14 cellular contexts compared by ENCODE assay signal in genomic region chr14:80978403-80978802, GRCh38. TPM values are rescaled to one million over a fixed set of nuclear protein-coding genes. Genes with fewer than 3 reads are reported as not detected.
DNase-seq lines count a peak whose midpoint lies in the region; ATAC-seq, FAIRE-seq and TF ChIP-seq lines count a peak whose summit lies in the region.
"Had no signal": no experiment of that assay in that cellular context is flagged by ENCODE, and none has a peak within 500 bp of the region (broad histone marks: within the 10 kb centered on the region; RNA-seq: fewer than 3 reads in every experiment).

No MANE protein-coding gene starts in this region.

- TF ChIP-seq POLR2A in H54 (IDR thresholded peaks at IDR 0.05; ENCODE audit: low read depth, low read length), result no peak

- ATAC-seq in HG03135 (IDR thresholded peaks at IDR 0.05; ENCODE audit: unreplicated experiment), result peak; percentile 61
- peak; percentile 66 for ATAC-seq in stimulated activated naive CD8-positive, alpha-beta T cell treated with anti-CD3 and anti-CD28 coated beads, Interleukin-15, amount 100 ng/mL, for 72 hours

- peaks cover 3% of the 10 kb centered on the region for H3K27me3 Mint-ChIP-seq in activated naive CD4-positive, alpha-beta T cell treated with anti-CD3 and anti-CD28 coated beads for 36 hours (ENCODE audit: low read depth)
- peaks cover 24% of the 10 kb centered on the region for H3K27me3 Mint-ChIP-seq in T-helper 1 cell treated with Interleukin-12 subunit alpha and Interleukin-12 subunit beta and Interleukin-4 antibody, amounts not matched to agents 30 μg/mL and 1 μg/mL, for 36 hours (ENCODE audit: low read depth)
- H3K27me3 Mint-ChIP-seq in stimulated activated naive CD8-positive, alpha-beta T cell treated with anti-CD3 and anti-CD28 coated beads, Interleukin-15, amount 100 ng/mL, for 72 hours, result peaks cover 30% of the 10 kb centered on the region

- peak; percentile 22 for DNase-seq in activated naive CD4-positive, alpha-beta T cell treated with anti-CD3 and anti-CD28 coated beads for 36 hours
- no peak for DNase-seq in activated naive CD4-positive, alpha-beta T cell treated with anti-CD3 and anti-CD28 coated beads, Interleukin-2, amount 50 U/mL, for 16 hours
- DNase-seq in stimulated activated naive CD8-positive, alpha-beta T cell treated with anti-CD3 and anti-CD28 coated beads, Interleukin-15, amount 100 ng/mL, for 72 hours, result peak in 1 of 2 donors; percentile 13
- no peak for DNase-seq in stimulated activated naive CD4-positive, alpha-beta T cell (lab: John Stamatoyannopoulos, UW)
- DNase-seq in AG20443 (ENCODE audit: low spot score) (no peak), H54 (ENCODE audit: insufficient read length, low spot score) (no peak)
- DNase-seq: hippocampal formation; naive thymus-derived CD8-positive, alpha-beta T cell; NCI-H1417 treated with DMSO at 0.1 percent for 48 hours; sigmoid colon had no signal

- H3K36me3 Mint-ChIP-seq in activated naive CD4-positive, alpha-beta T cell treated with anti-CD3 and anti-CD28 coated beads for 36 hours (ENCODE audit: low read depth), result no peaks in the 10 kb centered on the region
- peaks cover 16% of the 10 kb centered on the region for H3K36me3 Mint-ChIP-seq in T-helper 1 cell treated with Interleukin-12 subunit alpha and Interleukin-12 subunit beta and Interleukin-4 antibody, amounts not matched to agents 30 μg/mL and 1 μg/mL, for 36 hours (ENCODE audit: low read depth)
- H3K36me3 Mint-ChIP-seq: naive thymus-derived CD8-positive, alpha-beta T cell had no signal

- CTCF ChIA-PET in activated naive CD4-positive, alpha-beta T cell treated with anti-CD3 and anti-CD28 coated beads for 36 hours (lab: Charles Lee), result interaction anchor here (0.7 to 5.4 kb wide), 3 partner anchors 9 to 78 kb away, joined by 4 to 38 read pairs (median 4); no protein-coding TSS in a partner anchor

- H3K9me3 Mint-ChIP-seq in activated naive CD4-positive, alpha-beta T cell treated with anti-CD3 and anti-CD28 coated beads for 36 hours, result no peaks in the 10 kb centered on the region
- H3K9me3 Mint-ChIP-seq in T-helper 1 cell treated with Interleukin-12 subunit alpha and Interleukin-12 subunit beta and Interleukin-4 antibody, amounts not matched to agents 30 μg/mL and 1 μg/mL, for 36 hours, result no peaks in the 10 kb centered on the region
- no peaks in the 10 kb centered on the region for H3K9me3 Mint-ChIP-seq in stimulated activated naive CD8-positive, alpha-beta T cell treated with anti-CD3 and anti-CD28 coated beads, Interleukin-15, amount 100 ng/mL, for 72 hours
- H3K9me3 Mint-ChIP-seq: naive thymus-derived CD8-positive, alpha-beta T cell had no signal

- H3K27ac Mint-ChIP-seq in activated naive CD4-positive, alpha-beta T cell treated with anti-CD3 and anti-CD28 coated beads for 36 hours, result no peak overlapping the region
- peak overlapping the region; percentile 76 for H3K27ac Mint-ChIP-seq in T-helper 1 cell treated with Interleukin-12 subunit alpha and Interleukin-12 subunit beta and Interleukin-4 antibody, amounts not matched to agents 30 μg/mL and 1 μg/mL, for 36 hours
- no peak overlapping the region for H3K27ac Mint-ChIP-seq in stimulated activated naive CD8-positive, alpha-beta T cell treated with anti-CD3 and anti-CD28 coated beads, Interleukin-15, amount 100 ng/mL, for 72 hours

- H3K4me3 Mint-ChIP-seq in activated naive CD4-positive, alpha-beta T cell treated with anti-CD3 and anti-CD28 coated beads for 36 hours, result no peak overlapping the region
- H3K4me3 Mint-ChIP-seq in T-helper 1 cell treated with Interleukin-12 subunit alpha and Interleukin-12 subunit beta and Interleukin-4 antibody, amounts not matched to agents 30 μg/mL and 1 μg/mL, for 36 hours, result peak overlapping the region; percentile 42
- no peak overlapping the region for H3K4me3 Mint-ChIP-seq in stimulated activated naive CD8-positive, alpha-beta T cell treated with anti-CD3 and anti-CD28 coated beads, Interleukin-15, amount 100 ng/mL, for 72 hours
- H3K4me3 Mint-ChIP-seq: naive thymus-derived CD8-positive, alpha-beta T cell had no signal

- intact Hi-C loops in activated naive CD4-positive, alpha-beta T cell treated with anti-CD3 and anti-CD28 coated beads for 36 hours (cut with micrococcal nuclease), result no loop called here

- no peak for FAIRE-seq in H54 (lab: Jason Lieb, UNC)
- FAIRE-seq: endometrium, keratinocyte had no signal

- peaks cover 6% of the 10 kb centered on the region for H3K4me1 Mint-ChIP-seq in activated naive CD4-positive, alpha-beta T cell treated with anti-CD3 and anti-CD28 coated beads for 36 hours (ENCODE audit: low read depth)
- peaks cover 47% of the 10 kb centered on the region for H3K4me1 Mint-ChIP-seq in T-helper 1 cell treated with Interleukin-12 subunit alpha and Interleukin-12 subunit beta and Interleukin-4 antibody, amounts not matched to agents 30 μg/mL and 1 μg/mL, for 36 hours (ENCODE audit: low read depth)
- peaks cover 18% of the 10 kb centered on the region for H3K4me1 Mint-ChIP-seq in stimulated activated naive CD8-positive, alpha-beta T cell treated with anti-CD3 and anti-CD28 coated beads, Interleukin-15, amount 100 ng/mL, for 72 hours

RNA-seq across cellular contexts. Expression of gene TSHR, which starts 23.0 kb away (rescaled TPM):
- total RNA-seq in activated naive CD4-positive, alpha-beta T cell treated with anti-CD3 and anti-CD28 coated beads for 36 hours, result not detected
- total RNA-seq: naive thymus-derived CD8-positive, alpha-beta T cell; sigmoid colon had no signal

RNA-seq across cellular contexts. Expression of gene CEP128, which starts 36.9 kb away (rescaled TPM):
- 10 to 100 TPM; 16.4 to 17.1 TPM for total RNA-seq in activated naive CD4-positive, alpha-beta T cell treated with anti-CD3 and anti-CD28 coated beads for 36 hours
